Comparison of ENCODE assay signal across 22 cellular contexts in the genomic region with DNA sequence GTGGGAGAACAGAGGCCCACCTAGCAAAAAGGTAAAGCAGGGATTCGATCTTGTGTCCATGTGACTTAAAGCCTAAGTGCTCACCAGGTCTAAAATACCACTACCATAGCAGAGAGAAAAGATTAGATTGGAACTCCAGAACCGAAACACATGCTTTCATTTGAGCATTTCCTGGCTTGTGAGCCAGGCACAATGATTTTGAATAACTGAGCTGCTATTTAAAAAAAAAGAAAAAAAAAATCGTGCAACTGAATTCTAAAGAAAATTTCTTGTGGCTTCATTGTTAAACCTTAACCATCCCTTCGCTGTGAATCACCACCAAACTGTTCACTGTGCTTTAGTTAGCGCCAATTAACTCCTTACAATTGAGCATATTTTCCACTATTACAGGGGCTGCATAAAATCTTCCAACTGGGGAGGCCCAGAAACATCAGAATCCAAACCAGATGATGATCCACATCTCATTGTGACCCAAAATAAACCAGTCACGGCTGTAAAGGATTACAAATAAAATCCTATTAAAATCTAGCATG.
"Had no signal": no experiment of that assay in that cellular context is flagged by ENCODE, and none has a peak within 500 bp of the region (broad histone marks: within the 10 kb centered on the region; RNA-seq: fewer than 3 reads in every experiment).

No MANE protein-coding gene starts in this region.

- H3K4me1 ChIP-seq: esophagus squamous epithelium, psoas muscle, right atrium auricular region, sigmoid colon, suprapubic skin, thyroid gland, upper lobe of left lung, vagina had no signal

- H3K9me3 Mint-ChIP-seq: nephron progenitor cell had no signal

- H3K4me1 Mint-ChIP-seq: naive thymus-derived CD4-positive, alpha-beta T cell; stimulated activated effector memory CD8-positive, alpha-beta T cell treated with anti-CD3 and anti-CD28 coated beads, Interleukin-12 subunit alpha, Interleukin-12 subunit beta, amount 100 ng/mL, for 72 hours had no signal

- H3K9me3 ChIP-seq: esophagus squamous epithelium, gastroesophageal sphincter, neutrophil, psoas muscle, right atrium auricular region, sigmoid colon, suprapubic skin, thyroid gland, upper lobe of left lung, vagina had no signal

- H3K36me3 ChIP-seq: esophagus squamous epithelium, gastroesophageal sphincter, neutrophil, right atrium auricular region, sigmoid colon, suprapubic skin, thyroid gland, upper lobe of left lung, vagina had no signal

- H3K27me3 ChIP-seq: esophagus squamous epithelium, neutrophil, right atrium auricular region, suprapubic skin, thyroid gland, upper lobe of left lung, vagina had no signal

- ATAC-seq: gastroesophageal sphincter; naive thymus-derived CD4-positive, alpha-beta T cell; psoas muscle; stimulated activated effector memory CD8-positive, alpha-beta T cell treated with anti-CD3 and anti-CD28 coated beads, Interleukin-12 subunit alpha, Interleukin-12 subunit beta, amount 100 ng/mL, for 72 hours; stimulated activated naive CD8-positive, alpha-beta T cell treated with anti-CD3 and anti-CD28 coated beads, Interleukin-15, Interleukin-2, amounts not matched to agents 100 U/mL and 50 U/mL, for 24 hours had no signal

- H3K4me3 Mint-ChIP-seq: naive thymus-derived CD4-positive, alpha-beta T cell; nephron progenitor cell; stimulated activated effector memory CD8-positive, alpha-beta T cell treated with anti-CD3 and anti-CD28 coated beads, Interleukin-12 subunit alpha, Interleukin-12 subunit beta, amount 100 ng/mL, for 72 hours had no signal

- H3K4me3 ChIP-seq: coronary artery, esophagus squamous epithelium, gastroesophageal sphincter, psoas muscle, right atrium auricular region, sigmoid colon, suprapubic skin, thyroid gland, upper lobe of left lung, vagina had no signal

- H3K27ac Mint-ChIP-seq: naive thymus-derived CD4-positive, alpha-beta T cell; nephron progenitor cell; stimulated activated effector memory CD8-positive, alpha-beta T cell treated with anti-CD3 and anti-CD28 coated beads, Interleukin-12 subunit alpha, Interleukin-12 subunit beta, amount 100 ng/mL, for 72 hours had no signal

- H3K36me3 Mint-ChIP-seq: naive thymus-derived CD4-positive, alpha-beta T cell; stimulated activated effector memory CD8-positive, alpha-beta T cell treated with anti-CD3 and anti-CD28 coated beads, Interleukin-12 subunit alpha, Interleukin-12 subunit beta, amount 100 ng/mL, for 72 hours had no signal

- H3K27ac ChIP-seq: coronary artery, esophagus squamous epithelium, gastroesophageal sphincter, neutrophil, psoas muscle, right atrium auricular region, sigmoid colon, suprapubic skin, thyroid gland, upper lobe of left lung, vagina had no signal

- DNase-seq: effector CD8-positive, alpha-beta T cell; esophagus squamous epithelium; foreskin fibroblast; kidney; mesendoderm; naive thymus-derived CD4-positive, alpha-beta T cell; nephron progenitor cell; psoas muscle; sigmoid colon; small intestine; stimulated activated CD4-positive, alpha-beta T cell treated with anti-CD3 and anti-CD28 coated beads, Interleukin-4, amount 100 ng/mL, for 1 hour; stimulated activated CD8-positive, alpha-beta memory T cell treated with anti-CD3 and anti-CD28 coated beads, Interleukin-4, amount 100 ng/mL, for 48 hours; stimulated activated naive CD8-positive, alpha-beta T cell treated with anti-CD3 and anti-CD28 coated beads, Interleukin-15, Interleukin-2, amounts not matched to agents 100 U/mL and 50 U/mL, for 24 hours; thyroid gland; upper lobe of left lung had no signal
